1 cellular context compared by ENCODE assay signal in the genomic region with DNA sequence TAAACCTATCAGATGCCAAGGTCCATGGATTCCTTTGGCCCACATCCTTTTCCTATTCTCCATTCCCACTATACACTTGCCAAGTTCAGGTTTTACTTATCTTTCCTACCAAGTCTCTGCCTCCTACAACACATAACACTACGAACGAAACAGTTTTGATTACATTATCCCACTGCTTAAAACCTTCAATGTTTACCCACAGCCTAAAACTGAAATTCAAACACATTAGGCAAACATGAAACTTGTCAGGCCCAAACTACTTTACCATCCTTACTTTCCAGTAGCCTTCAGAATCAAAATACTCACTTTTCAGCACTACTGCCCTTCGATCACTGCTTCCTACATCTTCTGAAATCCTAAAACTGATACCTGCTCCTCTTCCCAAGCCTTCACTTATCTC.
TF ChIP-seq lines count a peak whose summit lies in the region.

No MANE protein-coding gene starts in this region.

TF ChIP-seq in GM23338, 12 proteins besides CTCF, POLR2A, EP300 and RAD21:
- TF ChIP-seq, protein P1, sequence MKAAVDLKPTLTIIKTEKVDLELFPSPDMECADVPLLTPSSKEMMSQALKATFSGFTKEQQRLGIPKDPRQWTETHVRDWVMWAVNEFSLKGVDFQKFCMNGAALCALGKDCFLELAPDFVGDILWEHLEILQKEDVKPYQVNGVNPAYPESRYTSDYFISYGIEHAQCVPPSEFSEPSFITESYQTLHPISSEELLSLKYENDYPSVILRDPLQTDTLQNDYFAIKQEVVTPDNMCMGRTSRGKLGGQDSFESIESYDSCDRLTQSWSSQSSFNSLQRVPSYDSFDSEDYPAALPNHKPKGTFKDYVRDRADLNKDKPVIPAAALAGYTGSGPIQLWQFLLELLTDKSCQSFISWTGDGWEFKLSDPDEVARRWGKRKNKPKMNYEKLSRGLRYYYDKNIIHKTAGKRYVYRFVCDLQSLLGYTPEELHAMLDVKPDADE (IDR thresholded peaks at IDR 0.05), result no peak
